ENCODE assay signal across 10 cellular contexts in genomic region chr14:75283162-75283883, GRCh38. TPM values are rescaled to one million over a fixed set of nuclear protein-coding genes. Genes with fewer than 3 reads are reported as not detected.
DNase-seq lines count a peak whose midpoint lies in the region; ATAC-seq, FAIRE-seq and TF ChIP-seq lines count a peak whose summit lies in the region.
"Had no signal": no experiment of that assay in that cellular context is flagged by ENCODE, and none has a peak within 500 bp of the region (broad histone marks: within the 10 kb centered on the region; RNA-seq: fewer than 3 reads in every experiment).

No MANE protein-coding gene starts in this region.

- no peak for FAIRE-seq in GM19239 (lab: Jason Lieb, UNC)

- CTCF ChIA-PET in naive thymus-derived CD4-positive, alpha-beta T cell (lab: Charles Lee) = interaction anchor here (0.6 kb wide), 1 partner anchor 646 kb away, joined by 3 read pairs; no protein-coding TSS in a partner anchor

- peaks cover 0 to 24% (median 0%) of the 10 kb centered on the region in 11 donors for H3K9me3 Mint-ChIP-seq in naive thymus-derived CD4-positive, alpha-beta T cell

- TF ChIP-seq CTCF in DOHH2 (IDR thresholded peaks at IDR 0.05; ENCODE audit: low read depth, low read length, poor library complexity, severe bottlenecking) (peak; percentile 47), OCI-LY1 (IDR thresholded peaks at IDR 0.05; ENCODE audit: low read length) (peak; percentile 25)

- H3K4me1 ChIP-seq in DOHH2 (ENCODE audit: control insufficient read depth, low read length) (peaks cover 22% of the 10 kb centered on the region), OCI-LY1 (ENCODE audit: insufficient read depth, low read length, severe bottlenecking) (peaks cover 13% of the 10 kb centered on the region)
- H3K4me1 ChIP-seq in naive thymus-derived CD4-positive, alpha-beta T cell (ENCODE audit: control insufficient read depth in 2 of 2, insufficient read depth in 2 of 2, low read length in 2 of 2) = peaks cover 13 to 14% of the 10 kb centered on the region in 2 donors

- peaks cover 52% of the 10 kb centered on the region for H3K27me3 ChIP-seq in DOHH2 (ENCODE audit: control insufficient read depth, low read length)
- H3K27me3 ChIP-seq in OCI-LY1 (ENCODE audit: insufficient read depth, low read length) = peaks cover 15% of the 10 kb centered on the region
- peaks cover 0 to 5% of the 10 kb centered on the region in 2 donors for H3K27me3 ChIP-seq in naive thymus-derived CD4-positive, alpha-beta T cell (ENCODE audit: control insufficient read depth in 2 of 2, insufficient read depth in 2 of 2, low read length in 2 of 2)

- H3K4me2 ChIP-seq in DOHH2 (ENCODE audit: low read length) (no peak overlapping the region), OCI-LY1 (ENCODE audit: low read length) (no peak overlapping the region)

- no peak overlapping the region for H3K27ac ChIP-seq in DOHH2 (ENCODE audit: low read depth, low read length)
- H3K27ac ChIP-seq in OCI-LY1 (ENCODE audit: low read depth, low read length, poor library complexity, severe bottlenecking) = no peak overlapping the region
- no peak overlapping the region for H3K27ac ChIP-seq in naive thymus-derived CD4-positive, alpha-beta T cell (ENCODE audit: low read depth, low read length)

- POLR2A ChIA-PET in naive thymus-derived CD4-positive, alpha-beta T cell (lab: Charles Lee) = no interaction called here

- H3K27me3 Mint-ChIP-seq in naive thymus-derived CD4-positive, alpha-beta T cell = peaks cover 0 to 78% (median 0%) of the 10 kb centered on the region in 5 donors

- peak overlapping the region in 6 of 9 donors; percentile 35 to 72 (median 62) for H3K27ac Mint-ChIP-seq in naive thymus-derived CD4-positive, alpha-beta T cell
- H3K27ac Mint-ChIP-seq: activated CD4-positive, alpha-beta T cell treated with anti-CD3 and anti-CD28 coated beads for 36 hours had no signal

- peak; percentile 37 for DNase-seq in effector CD8-positive, alpha-beta T cell (lab: John Stamatoyannopoulos, UW)
- DNase-seq in naive thymus-derived CD4-positive, alpha-beta T cell = peak in 5 of 9 donors; percentile 13 to 63 (median 23)
- DNase-seq in DMS114 treated with DMSO at 0.1 percent for 48 hours (lab: John Stamatoyannopoulos, UW; ENCODE audit: unreplicated experiment) (no peak), GM19239 (ENCODE audit: insufficient read length, low spot score) (no peak)
- DNase-seq: activated CD4-positive, alpha-beta T cell treated with anti-CD3 and anti-CD28 coated beads for 36 hours; hippocampal formation had no signal

- no peaks in the 10 kb centered on the region for H3K9me3 ChIP-seq in DOHH2 (ENCODE audit: control insufficient read depth, insufficient read depth, low read length)
- no peaks in the 10 kb centered on the region for H3K9me3 ChIP-seq in OCI-LY1 (ENCODE audit: low read length)
- no peaks in the 10 kb centered on the region for H3K9me3 ChIP-seq in naive thymus-derived CD4-positive, alpha-beta T cell (ENCODE audit: control insufficient read depth in 2 of 3, low read length in 3 of 3)

- H3K9me2 ChIP-seq in DOHH2 (replicated peaks; ENCODE audit: control insufficient read depth, low read length) = no peaks in the 10 kb centered on the region
- H3K9me2 ChIP-seq in OCI-LY1 (ENCODE audit: low read depth, low read length) = no peaks in the 10 kb centered on the region

- H3K4me3 ChIP-seq in DOHH2 (ENCODE audit: low read length) (no peak overlapping the region), OCI-LY1 (ENCODE audit: low read depth, low read length, poor library complexity, severe bottlenecking) (no peak overlapping the region)
- no peak overlapping the region for H3K4me3 ChIP-seq in naive thymus-derived CD4-positive, alpha-beta T cell (ENCODE audit: low read length)

- H2AFZ ChIP-seq in OCI-LY1 (ENCODE audit: low read length) = no peak overlapping the region

- H3K36me3 ChIP-seq in DOHH2 (ENCODE audit: control insufficient read depth, low read length) (no peaks in the 10 kb centered on the region), OCI-LY1 (ENCODE audit: insufficient read depth, low read length) (no peaks in the 10 kb centered on the region)
- peaks cover 0 to 22% (median 0%) of the 10 kb centered on the region in 3 experiments for H3K36me3 ChIP-seq in naive thymus-derived CD4-positive, alpha-beta T cell (ENCODE audit: control insufficient read depth in 2 of 3, insufficient read depth in 3 of 3, low read length in 3 of 3)

- intact Hi-C loops in naive thymus-derived CD4-positive, alpha-beta T cell (cut with micrococcal nuclease) = no loop called here

- H3K36me3 Mint-ChIP-seq in naive thymus-derived CD4-positive, alpha-beta T cell = peaks cover 3 to 12% (median 5%) of the 10 kb centered on the region in 5 donors

- H3F3A ChIP-seq in DOHH2 (ENCODE audit: control insufficient read depth, insufficient read depth) (no peaks in the 10 kb centered on the region), OCI-LY1 (ENCODE audit: insufficient read depth, low read length) (no peaks in the 10 kb centered on the region)

- no peak overlapping the region for H3K9ac ChIP-seq in OCI-LY1 (ENCODE audit: low read length)

- H4K20me1 ChIP-seq in DOHH2 (ENCODE audit: control insufficient read depth, insufficient read depth, low read depth, low read length) (peaks cover 9% of the 10 kb centered on the region), OCI-LY1 (ENCODE audit: insufficient read depth, low read length) (no peaks in the 10 kb centered on the region)

- H3K79me2 ChIP-seq in DOHH2 (ENCODE audit: control insufficient read depth, low read length) (no peaks in the 10 kb centered on the region), OCI-LY1 (ENCODE audit: insufficient read depth, low read length) (no peaks in the 10 kb centered on the region)

- peak; percentile 37 for ATAC-seq in naive thymus-derived CD4-positive, alpha-beta T cell
- ATAC-seq in HG02759 (IDR thresholded peaks at IDR 0.05; ENCODE audit: unreplicated experiment) (no peak), HG02623 (IDR thresholded peaks at IDR 0.05; ENCODE audit: unreplicated experiment) (no peak)
- ATAC-seq: activated CD4-positive, alpha-beta T cell treated with anti-CD3 and anti-CD28 coated beads for 36 hours had no signal

- peak overlapping the region in 3 of 10 donors; percentile 20 to 62 (median 44) for H3K4me3 Mint-ChIP-seq in naive thymus-derived CD4-positive, alpha-beta T cell
- H3K4me3 Mint-ChIP-seq: activated CD4-positive, alpha-beta T cell treated with anti-CD3 and anti-CD28 coated beads for 36 hours had no signal

- peaks cover 10 to 31% (median 23%) of the 10 kb centered on the region in 7 donors for H3K4me1 Mint-ChIP-seq in naive thymus-derived CD4-positive, alpha-beta T cell

RNA-seq across cellular contexts. Expression of gene FOS, which starts 4.7 kb away (rescaled TPM):
- 1,000 to 10,000 TPM in 2 of 5 experiments, 10 to 100 TPM in 2, 1 to 10 TPM in 1; 9.4 to 4,557 (median 14.4) TPM for total RNA-seq in naive thymus-derived CD4-positive, alpha-beta T cell
- 10 to 100 TPM; 27.5 to 96.7 TPM for polyA plus RNA-seq in naive thymus-derived CD4-positive, alpha-beta T cell

Comparison
In these comparisons a context has a peak if more than half of its experiments do, and no peak if none do; other contexts are left out.
1. DNase-seq: peak in effector CD8-positive, alpha-beta T cell (single experiment) and naive thymus-derived CD4-positive, alpha-beta T cell (5 of 9); none in DMS114 treated with DMSO at 0.1 percent for 48 hours (single experiment) and GM19239 (single experiment).